In genomic region chr16:48382131-48382530, GRCh38 we compare ENCODE assay signal across 1 cellular context.
TF ChIP-seq lines count a peak whose summit lies in the region.

No MANE protein-coding gene starts in this region.

TF ChIP-seq in neural cell, 6 proteins besides CTCF, POLR2A, EP300 and RAD21:
- TF ChIP-seq TAF1 (IDR thresholded peaks at IDR 0.05; ENCODE audit: low read depth): no peak
- no peak for TF ChIP-seq REST (IDR thresholded peaks at IDR 0.05; ENCODE audit: borderline replicate concordance)
- TF ChIP-seq EZH2 (IDR thresholded peaks at IDR 0.05; ENCODE audit: borderline replicate concordance, insufficient read depth, low read length, poor library complexity, severe bottlenecking): no peak
- no peak for TF ChIP-seq POLR2AphosphoS5 (IDR thresholded peaks at IDR 0.05)
- TF ChIP-seq SMC3 (conservative IDR thresholded peaks at IDR 0.05; ENCODE audit: poor library complexity): no peak
- no peak for TF ChIP-seq MXI1 (conservative IDR thresholded peaks at IDR 0.05; ENCODE audit: poor library complexity, severe bottlenecking)
